ENCODE assay signal across 8 cellular contexts in the genomic region with DNA sequence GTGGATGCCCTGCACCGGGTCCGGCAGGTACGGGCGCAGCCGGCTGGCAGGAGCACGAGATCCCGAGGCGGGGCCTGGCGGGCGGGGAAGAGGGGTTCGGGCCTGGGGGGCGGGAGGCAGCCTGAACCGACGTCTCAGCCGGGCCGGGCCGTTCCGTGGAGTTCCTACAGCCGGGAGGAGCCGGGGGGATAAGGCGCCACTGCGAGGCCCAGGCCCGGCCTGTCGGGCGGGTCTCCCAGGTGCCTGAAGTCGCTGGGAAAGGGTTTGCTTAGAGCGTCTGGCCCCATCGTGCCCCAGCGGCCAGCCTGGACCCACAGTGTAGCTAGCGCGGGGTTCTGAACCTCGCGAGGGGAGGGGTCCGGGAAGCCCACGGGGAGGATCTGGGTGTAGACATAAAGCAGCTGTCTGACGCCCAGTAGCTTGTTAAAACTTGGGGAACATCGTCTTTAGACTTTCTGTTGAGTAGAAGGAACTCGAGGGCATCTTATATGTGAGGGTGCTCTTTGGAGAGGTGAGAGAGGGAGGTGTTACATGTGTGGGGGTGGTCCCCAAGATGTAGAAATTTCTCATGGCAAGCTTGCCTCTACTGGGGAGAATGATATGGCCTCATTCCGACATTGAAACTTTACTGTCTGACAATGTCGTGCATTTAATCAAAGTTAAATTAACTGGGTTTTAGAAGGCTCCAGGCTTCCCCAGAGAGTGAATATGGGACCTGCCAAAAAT. TPM values are rescaled to one million over a fixed set of nuclear protein-coding genes. Genes with fewer than 3 reads are reported as not detected.
DNase-seq lines count a peak whose midpoint lies in the region; ATAC-seq and TF ChIP-seq lines count a peak whose summit lies in the region.

No MANE protein-coding gene starts in this region.

- H3K4me3 ChIP-seq in CD4-positive, CD25-positive, alpha-beta regulatory T cell (ENCODE audit: low read depth, low read length) = peak overlapping the region; percentile 77
- peak overlapping the region; percentile 89 to 98 for H3K4me3 ChIP-seq in duodenal mucosa (ENCODE audit: low read depth in 1 of 2, low read length in 2 of 2)
- H3K4me3 ChIP-seq in aorta (ENCODE audit: low read length in 2 of 2) = peak overlapping the region; percentile 85 to 91

- H3K4me1 ChIP-seq in CD4-positive, CD25-positive, alpha-beta regulatory T cell (ENCODE audit: control insufficient read depth, insufficient read depth, low read length, poor library complexity, severe bottlenecking) = peaks cover 26% of the 10 kb centered on the region
- H3K4me1 ChIP-seq in duodenal mucosa (ENCODE audit: control insufficient read depth in 1 of 2, insufficient read depth in 2 of 2, low read length in 2 of 2) = peaks cover 18 to 25% of the 10 kb centered on the region in 2 donors
- peaks cover 0 to 9% of the 10 kb centered on the region in 2 donors for H3K4me1 ChIP-seq in aorta (ENCODE audit: control insufficient read depth in 1 of 2, insufficient read depth in 2 of 2, low read length in 2 of 2)

- TF ChIP-seq CTCF in mesothelial cell of epicardium (IDR thresholded peaks at IDR 0.05; ENCODE audit: unreplicated experiment) = no peak

- peak overlapping the region; percentile 82 to 94 (median 91) for H3K27ac Mint-ChIP-seq in CD4-positive, CD25-positive, alpha-beta regulatory T cell
- H3K27ac Mint-ChIP-seq in mesothelial cell of epicardium = peak overlapping the region; percentile 62

- peaks cover 13% of the 10 kb centered on the region for H3K36me3 ChIP-seq in CD4-positive, CD25-positive, alpha-beta regulatory T cell (ENCODE audit: control insufficient read depth, insufficient read depth, low read length)
- no peaks in the 10 kb centered on the region for H3K36me3 ChIP-seq in duodenal mucosa (ENCODE audit: control insufficient read depth in 1 of 2, insufficient read depth in 2 of 2, low read length in 2 of 2)
- no peaks in the 10 kb centered on the region for H3K36me3 ChIP-seq in aorta (ENCODE audit: control insufficient read depth in 1 of 2, insufficient read depth in 2 of 2, low read length in 1 of 2)

- H3K4me3 Mint-ChIP-seq in CD4-positive, CD25-positive, alpha-beta regulatory T cell = peak overlapping the region; percentile 88 to 96 (median 94)
- H3K4me3 Mint-ChIP-seq in mesothelial cell of epicardium = peak overlapping the region; percentile 85

- H3K9ac ChIP-seq in duodenal mucosa (ENCODE audit: low read depth in 1 of 2, low read length in 2 of 2) = peak overlapping the region; percentile 77 to 95

- peaks cover 11% of the 10 kb centered on the region for H3K27me3 Mint-ChIP-seq in CD4-positive, CD25-positive, alpha-beta regulatory T cell
- peaks cover 7% of the 10 kb centered on the region for H3K27me3 Mint-ChIP-seq in mesothelial cell of epicardium (ENCODE audit: low read depth)

- peak; percentile 16 to 19 for ATAC-seq in CD4-positive, CD25-positive, alpha-beta regulatory T cell (ENCODE audit: low read depth in 2 of 2)
- ATAC-seq in GM21576 (IDR thresholded peaks at IDR 0.05; ENCODE audit: unreplicated experiment) (peak; percentile 18), aorta (ENCODE audit: low FRiP score) (no peak)

- intact Hi-C loops in aorta (cut with DNase I) = no loop called here

- H3K27me3 ChIP-seq in CD4-positive, CD25-positive, alpha-beta regulatory T cell (ENCODE audit: control insufficient read depth, insufficient read depth, low read length) = no peaks in the 10 kb centered on the region
- H3K27me3 ChIP-seq in duodenal mucosa (ENCODE audit: control insufficient read depth in 1 of 2, insufficient read depth in 2 of 2, low read length in 2 of 2) (no peaks in the 10 kb centered on the region), aorta (ENCODE audit: control insufficient read depth in 1 of 2, insufficient read depth in 2 of 2, low read length in 1 of 2) (no peaks in the 10 kb centered on the region)

- H3K27ac ChIP-seq in CD4-positive, CD25-positive, alpha-beta regulatory T cell (ENCODE audit: insufficient read depth, low read length, poor library complexity, severe bottlenecking) = peak overlapping the region; percentile 79
- H3K27ac ChIP-seq in duodenal mucosa (ENCODE audit: low read depth, low read length) = no peak overlapping the region
- H3K27ac ChIP-seq in aorta (ENCODE audit: low read depth in 1 of 2, low read length in 2 of 2) = no peak overlapping the region

- no peaks in the 10 kb centered on the region for H3K9me3 ChIP-seq in CD4-positive, CD25-positive, alpha-beta regulatory T cell (ENCODE audit: control insufficient read depth in 2 of 2, low read length in 2 of 2)
- H3K9me3 ChIP-seq in duodenal mucosa (ENCODE audit: control insufficient read depth in 1 of 2, low read length in 2 of 2) (no peaks in the 10 kb centered on the region), aorta (ENCODE audit: control insufficient read depth, low read length) (no peaks in the 10 kb centered on the region)

- peak in 1 of 3 donors; percentile 14 for DNase-seq in CD4-positive, CD25-positive, alpha-beta regulatory T cell
- peak; percentile 40 for DNase-seq in NAMALWA (ENCODE audit: low spot score)
- peak in 1 of 2 experiments; percentile 26 for DNase-seq in mesothelial cell of epicardium (ENCODE audit: low spot score in 2 of 2, unreplicated experiment in 2 of 2)
- no peak for DNase-seq in aorta
- no peak for DNase-seq in activated CD4-positive, alpha-beta T cell treated with anti-CD3 and anti-CD28 coated beads, Interleukin-2, amount 50 U/mL, for 4 hours
- DNase-seq in GM19238 (ENCODE audit: insufficient read length, low spot score) = no peak

- no peaks in the 10 kb centered on the region for H3K9me3 Mint-ChIP-seq in CD4-positive, CD25-positive, alpha-beta regulatory T cell
- no peaks in the 10 kb centered on the region for H3K9me3 Mint-ChIP-seq in mesothelial cell of epicardium

- no peaks in the 10 kb centered on the region for H3K36me3 Mint-ChIP-seq in CD4-positive, CD25-positive, alpha-beta regulatory T cell
- H3K36me3 Mint-ChIP-seq in mesothelial cell of epicardium = no peaks in the 10 kb centered on the region

- H3K4me1 Mint-ChIP-seq in CD4-positive, CD25-positive, alpha-beta regulatory T cell = peaks cover 34 to 57% (median 38%) of the 10 kb centered on the region in 4 donors
- H3K4me1 Mint-ChIP-seq in mesothelial cell of epicardium = peaks cover 23% of the 10 kb centered on the region

- 1 to 2% methylated on average over 38 to 40 of the region's 40 CpGs for WGBS in aorta, 2 donors

RNA-seq across cellular contexts. Expression of a gene that starts 0.5 kb away (rescaled TPM):
- total RNA-seq in CD4-positive, CD25-positive, alpha-beta regulatory T cell = 34.2 TPM
- polyA plus RNA-seq in CD4-positive, CD25-positive, alpha-beta regulatory T cell = 10 to 100 TPM; 20.0 to 26.7 (median 23.2) TPM
- total RNA-seq in mesothelial cell of epicardium (70.8 to 77.0 TPM (median 73.1 TPM) in 3 replicates), aorta (10 to 100 TPM; 45.3 to 50.9 TPM)
- polyA plus RNA-seq in aorta = 10 to 100 TPM; 24.4 to 32.0 TPM
